Comparison of ENCODE assay signal across 15 cellular contexts in the genomic region with DNA sequence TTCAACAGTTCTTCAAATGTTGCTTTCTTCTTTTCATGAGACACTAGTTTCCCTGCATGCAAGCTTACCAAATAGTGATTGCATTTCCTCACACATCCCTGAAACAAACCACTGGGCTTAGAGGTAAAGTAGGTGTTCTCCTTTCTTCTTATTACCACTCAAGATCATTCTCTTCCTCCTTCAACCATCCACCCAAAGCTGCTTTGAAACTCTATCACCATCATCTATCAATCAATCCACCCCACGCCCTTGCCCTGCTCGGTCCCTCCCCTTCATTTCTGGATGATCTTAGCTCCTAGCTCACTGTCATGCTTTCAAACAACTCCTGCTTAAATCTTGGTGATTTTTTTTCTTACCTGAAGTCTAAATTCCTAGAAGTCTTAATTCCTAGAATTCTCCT.
"Had no signal": no experiment of that assay in that cellular context is flagged by ENCODE, and none has a peak within 500 bp of the region (broad histone marks: within the 10 kb centered on the region; RNA-seq: fewer than 3 reads in every experiment).

No MANE protein-coding gene starts in this region.

- H3K27me3 Mint-ChIP-seq: activated CD8-positive, alpha-beta T cell treated with anti-CD3 and anti-CD28 coated beads for 36 hours; progenitor cell of endocrine pancreas; T-cell; type B pancreatic cell had no signal

- H3K4me1 ChIP-seq: left lung, neural progenitor cell, stomach had no signal

- ATAC-seq: activated CD8-positive, alpha-beta T cell treated with anti-CD3 and anti-CD28 coated beads for 36 hours; gastrocnemius medialis; left lung; T-cell had no signal

- DNase-seq: activated CD4-positive, CD25-positive, alpha-beta regulatory T cell treated with anti-CD3 and anti-CD28 coated beads, Interleukin-2, amount 50 U/mL, for 72 hours; activated CD8-positive, alpha-beta memory T cell treated with anti-CD3 and anti-CD28 coated beads, Interleukin-2, amount 50 U/mL, for 48 hours; activated CD8-positive, alpha-beta T cell treated with anti-CD3 and anti-CD28 coated beads for 36 hours; anterior cingulate cortex; brain microvascular endothelial cell; gastrocnemius medialis; head of caudate nucleus; left lung; SK-N-SH; stomach; T-cell had no signal

- H3K4me3 ChIP-seq: coronary artery, gastrocnemius medialis, left lung, neural progenitor cell, stomach had no signal

- H3K36me3 ChIP-seq: brain microvascular endothelial cell, gastrocnemius medialis, left lung, neural progenitor cell, stomach had no signal

- H3K36me3 Mint-ChIP-seq: type B pancreatic cell had no signal

- H3K27me3 ChIP-seq: brain microvascular endothelial cell, gastrocnemius medialis, left lung, neural progenitor cell, stomach had no signal

- H3K9ac ChIP-seq: neural progenitor cell, SK-N-SH had no signal

- H3K4me3 Mint-ChIP-seq: activated CD8-positive, alpha-beta T cell treated with anti-CD3 and anti-CD28 coated beads for 36 hours; neural progenitor cell; T-cell; type B pancreatic cell had no signal

- H3K9me3 Mint-ChIP-seq: activated CD8-positive, alpha-beta T cell treated with anti-CD3 and anti-CD28 coated beads for 36 hours; neural progenitor cell; T-cell; type B pancreatic cell had no signal

- H3K9me3 ChIP-seq: gastrocnemius medialis, left lung, SK-N-SH, stomach had no signal

- H3K4me1 Mint-ChIP-seq: neural progenitor cell had no signal

- H2AFZ ChIP-seq: neural progenitor cell had no signal

- H3K4me2 ChIP-seq: neural progenitor cell, SK-N-SH had no signal

- H3K27ac Mint-ChIP-seq: activated CD8-positive, alpha-beta T cell treated with anti-CD3 and anti-CD28 coated beads for 36 hours; neural progenitor cell; progenitor cell of endocrine pancreas; T-cell; type B pancreatic cell had no signal

- H3K27ac ChIP-seq: brain microvascular endothelial cell, coronary artery, gastrocnemius medialis, left lung, neural progenitor cell, stomach had no signal
